In the genomic region with DNA sequence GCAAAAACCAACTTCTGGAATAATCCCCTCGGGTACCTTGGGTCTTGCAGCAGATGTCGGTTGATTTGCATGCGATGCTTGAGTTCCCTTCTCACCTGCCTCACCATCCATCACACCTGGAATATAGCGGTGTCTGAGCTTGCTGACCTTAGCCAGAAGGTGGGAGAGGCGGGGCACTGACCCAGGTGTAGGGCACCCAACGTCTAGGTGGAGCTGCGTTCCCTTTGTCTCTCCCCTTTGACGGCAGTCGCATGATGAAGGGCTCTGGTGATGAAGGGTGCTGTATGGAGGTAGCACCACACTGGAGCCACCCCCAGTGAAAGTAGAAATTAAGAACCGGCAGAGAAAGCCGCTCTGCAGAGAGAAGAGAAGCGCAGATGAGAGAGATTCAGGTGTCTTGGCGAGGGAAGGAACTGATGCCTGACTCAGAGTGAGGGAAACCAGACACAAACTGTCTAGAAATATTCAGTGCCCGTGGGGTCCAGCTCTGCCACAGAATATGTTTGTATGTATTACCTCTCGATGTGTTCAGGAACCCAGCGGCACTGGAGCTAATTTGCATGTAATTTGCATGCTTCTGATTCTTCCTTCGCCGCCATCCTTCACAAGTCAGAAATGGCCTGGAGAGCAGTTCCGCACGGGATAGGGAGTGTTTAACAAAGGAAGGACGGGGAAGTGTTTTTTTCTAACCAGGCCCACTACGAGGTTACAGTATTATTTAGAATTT, we compare ENCODE assay signal across 36 cellular contexts. TPM values are rescaled to one million over a fixed set of nuclear protein-coding genes. Genes with fewer than 3 reads are reported as not detected.
DNase-seq lines count a peak whose midpoint lies in the region; ATAC-seq and TF ChIP-seq lines count a peak whose summit lies in the region.
"Had no signal": no experiment of that assay in that cellular context is flagged by ENCODE, and none has a peak within 500 bp of the region (broad histone marks: within the 10 kb centered on the region; RNA-seq: fewer than 3 reads in every experiment).

No MANE protein-coding gene starts in this region.

- no peaks in the 10 kb centered on the region for H3K79me2 ChIP-seq in smooth muscle cell (ENCODE audit: low read depth)
- H3K79me2 ChIP-seq in PC-3 (ENCODE audit: low read length): no peaks in the 10 kb centered on the region

- POLR2A ChIA-PET in PC-3 (lab: Charles Lee; ENCODE audit: unreplicated experiment): no interaction called here

- no peaks in the 10 kb centered on the region for H3K9me3 Mint-ChIP-seq in chondrocyte (ENCODE audit: low read depth)
- H3K9me3 Mint-ChIP-seq: activated CD4-positive, alpha-beta memory T cell treated with anti-CD3 and anti-CD28 coated beads, Interleukin-2, amount 10 ng/mL, durations not matched to agents 7 days and 5 days; activated naive CD4-positive, alpha-beta T cell treated with anti-CD3 and anti-CD28 coated beads, Interleukin-2, amount 10 ng/mL, durations not matched to agents 7 days and 5 days; activated T-helper 17 cell treated with anti-CD3 and anti-CD28 coated beads, Interleukin-2, amount 50 U/mL, for 72 hours; HFFc6; naive thymus-derived CD4-positive, alpha-beta T cell had no signal

- H3K4me3 ChIP-seq in right atrium auricular region (no peak overlapping the region), heart right ventricle (no peak overlapping the region), smooth muscle cell (no peak overlapping the region), PC-3 (ENCODE audit: low read length) (no peak overlapping the region)
- H3K4me3 ChIP-seq: esophagus muscularis mucosa, GM23248, heart left ventricle, SK-N-MC, suprapubic skin, upper lobe of left lung had no signal

- no peaks in the 10 kb centered on the region for H3K27me3 ChIP-seq in right atrium auricular region
- H3K27me3 ChIP-seq in heart right ventricle: no peaks in the 10 kb centered on the region
- H3K27me3 ChIP-seq in smooth muscle cell (ENCODE audit: low read depth): no peaks in the 10 kb centered on the region
- no peaks in the 10 kb centered on the region for H3K27me3 ChIP-seq in PC-3 (ENCODE audit: low read length)
- H3K27me3 ChIP-seq: esophagus muscularis mucosa, heart left ventricle, suprapubic skin, upper lobe of left lung had no signal

- H3K27ac ChIP-seq in right atrium auricular region (no peak overlapping the region), heart right ventricle (no peak overlapping the region), smooth muscle cell (ENCODE audit: low read depth) (no peak overlapping the region), PC-3 (ENCODE audit: low read length) (no peak overlapping the region)
- H3K27ac ChIP-seq: esophagus muscularis mucosa, GM23248, heart left ventricle, SK-N-MC, suprapubic skin, upper lobe of left lung had no signal

- H3K4me2 ChIP-seq in smooth muscle cell (no peak overlapping the region), PC-3 (ENCODE audit: low read length) (no peak overlapping the region)

- H3K9me2 ChIP-seq in PC-3 (replicated peaks; ENCODE audit: low read length): no peaks in the 10 kb centered on the region

- H3F3A ChIP-seq in smooth muscle cell (ENCODE audit: low read depth): no peaks in the 10 kb centered on the region
- no peaks in the 10 kb centered on the region for H3F3A ChIP-seq in PC-3 (ENCODE audit: low read length, unreplicated experiment)

- H3K4me1 ChIP-seq in right atrium auricular region (no peaks in the 10 kb centered on the region), heart right ventricle (peaks cover 0 to 14% (median 0%) of the 10 kb centered on the region in 9 donors), smooth muscle cell (ENCODE audit: low read depth) (no peaks in the 10 kb centered on the region), PC-3 (ENCODE audit: insufficient read depth, low read length) (peaks cover 9% of the 10 kb centered on the region)
- H3K4me1 ChIP-seq: esophagus muscularis mucosa, upper lobe of left lung had no signal

- H3K27me3 Mint-ChIP-seq in chondrocyte (ENCODE audit: low read depth): peaks cover 3% of the 10 kb centered on the region
- H3K27me3 Mint-ChIP-seq: activated T-helper 17 cell treated with anti-CD3 and anti-CD28 coated beads, Interleukin-2, amount 50 U/mL, for 72 hours had no signal

- no peak for TF ChIP-seq CTCF in right atrium auricular region (IDR thresholded peaks at IDR 0.05)
- no peak for TF ChIP-seq CTCF in heart right ventricle (IDR thresholded peaks at IDR 0.05)
- TF ChIP-seq CTCF in smooth muscle cell (IDR thresholded peaks at IDR 0.05; ENCODE audit: borderline replicate concordance, insufficient read depth, poor library complexity, severe bottlenecking): no peak
- TF ChIP-seq CTCF in PC-3 (conservative IDR thresholded peaks at IDR 0.05; ENCODE audit: low read depth, low read length): no peak
- TF ChIP-seq CTCF in chondrocyte (IDR thresholded peaks at IDR 0.05): no peak

- ATAC-seq in heart right ventricle: no peak
- no peak for ATAC-seq in PC-3
- ATAC-seq: heart left ventricle; left ventricle myocardium superior; naive thymus-derived CD4-positive, alpha-beta T cell; T-helper 17 cell had no signal

- H3K9me3 ChIP-seq in right atrium auricular region (no peaks in the 10 kb centered on the region), heart right ventricle (no peaks in the 10 kb centered on the region), smooth muscle cell (replicated peaks; ENCODE audit: low read depth) (no peaks in the 10 kb centered on the region), PC-3 (ENCODE audit: low read length) (no peaks in the 10 kb centered on the region)
- H3K9me3 ChIP-seq: esophagus muscularis mucosa, suprapubic skin, upper lobe of left lung had no signal

- no peaks in the 10 kb centered on the region for H3K36me3 Mint-ChIP-seq in chondrocyte (ENCODE audit: low read depth)
- H3K36me3 Mint-ChIP-seq: activated naive CD4-positive, alpha-beta T cell treated with anti-CD3 and anti-CD28 coated beads, Interleukin-2, amount 10 ng/mL, durations not matched to agents 7 days and 5 days; brain; CD4-positive, CD25-positive, alpha-beta regulatory T cell; naive thymus-derived CD4-positive, alpha-beta T cell had no signal

- BruUV-seq in PC-3 (replicated peaks; lab: Mats Ljungman, UMichigan): no TSS peak

- no peaks in the 10 kb centered on the region for H3K36me3 ChIP-seq in right atrium auricular region
- H3K36me3 ChIP-seq in heart right ventricle: no peaks in the 10 kb centered on the region
- H3K36me3 ChIP-seq in smooth muscle cell (ENCODE audit: low read depth): no peaks in the 10 kb centered on the region
- H3K36me3 ChIP-seq in PC-3 (ENCODE audit: low read depth, low read length): no peaks in the 10 kb centered on the region
- H3K36me3 ChIP-seq: esophagus muscularis mucosa, heart left ventricle, suprapubic skin, upper lobe of left lung had no signal

- WGBS in heart right ventricle, 2 donors: 89% methylated on average over 22 of the region's 22 CpGs
- WGBS in smooth muscle cell (ENCODE audit: low lambda C conversion rate): 91% methylated on average over 22 of the region's 22 CpGs

- no peak overlapping the region for H3K27ac Mint-ChIP-seq in chondrocyte (ENCODE audit: unreplicated experiment)
- H3K27ac Mint-ChIP-seq: brain, HFFc6, progenitor cell of endocrine pancreas, T-helper 17 cell had no signal

- DNase-seq in right atrium auricular region (ENCODE audit: low spot score) (peak; percentile 53), heart right ventricle (no peak), NCI-H1048 (lab: John Stamatoyannopoulos, UW) (peak; percentile 37), islet precursor cell (peak; percentile 22), smooth muscle cell (lab: John Stamatoyannopoulos, UW; ENCODE audit: unreplicated experiment) (no peak), midbrain (lab: John Stamatoyannopoulos, UW) (no peak), PC-3 (no peak), chondrocyte (ENCODE audit: low spot score) (no peak)
- DNase-seq: activated CD4-positive, alpha-beta memory T cell treated with anti-CD3 and anti-CD28 coated beads, Interleukin-2, amount 10 ng/mL, durations not matched to agents 7 days and 5 days; activated CD4-positive, alpha-beta T cell treated with anti-CD3 and anti-CD28 coated beads for 1 hour; activated naive CD4-positive, alpha-beta T cell treated with anti-CD3 and anti-CD28 coated beads, Interleukin-2, amount 10 ng/mL, durations not matched to agents 7 days and 5 days; Calu3; CD4-positive, CD25-positive, alpha-beta regulatory T cell; dermis blood vessel endothelial cell; DMS79; foreskin fibroblast; GM23248; heart left ventricle; HFFc6; kidney; left ventricle myocardium superior; MV-4-11; naive thymus-derived CD4-positive, alpha-beta T cell; NCI-H146; NCI-H2107; NCI-H446 treated with DMSO at 0.1 percent for 48 hours; OCI-M1; stimulated activated CD4-positive, alpha-beta T cell treated with anti-CD3 and anti-CD28 coated beads, Interleukin-4, amount 100 ng/mL, for 24 hours; T-helper 17 cell; upper lobe of left lung had no signal

- intact Hi-C loops in heart right ventricle (cut with DNase I) (no loop called here), PC-3 (cut with micrococcal nuclease) (no loop called here)

- peaks cover 6% of the 10 kb centered on the region for H3K4me1 Mint-ChIP-seq in chondrocyte (ENCODE audit: low read depth)

- H2AFZ ChIP-seq in smooth muscle cell (ENCODE audit: low read depth): no peak overlapping the region
- no peak overlapping the region for H2AFZ ChIP-seq in PC-3 (ENCODE audit: low read length)
- H2AFZ ChIP-seq: GM23248 had no signal

- H3K9ac ChIP-seq in smooth muscle cell (ENCODE audit: low read depth) (no peak overlapping the region), PC-3 (ENCODE audit: low read length) (no peak overlapping the region)
- H3K9ac ChIP-seq: GM23248 had no signal

- H4K20me1 ChIP-seq in smooth muscle cell (ENCODE audit: low read depth) (no peaks in the 10 kb centered on the region), PC-3 (ENCODE audit: low read length) (no peaks in the 10 kb centered on the region)

- H3K4me3 Mint-ChIP-seq in chondrocyte (ENCODE audit: unreplicated experiment): no peak overlapping the region
- H3K4me3 Mint-ChIP-seq: activated CD4-positive, alpha-beta memory T cell treated with anti-CD3 and anti-CD28 coated beads, Interleukin-2, amount 10 ng/mL, durations not matched to agents 7 days and 5 days; activated naive CD4-positive, alpha-beta T cell treated with anti-CD3 and anti-CD28 coated beads, Interleukin-2, amount 10 ng/mL, durations not matched to agents 7 days and 5 days; activated T-helper 17 cell treated with anti-CD3 and anti-CD28 coated beads, Interleukin-2, amount 50 U/mL, for 72 hours; brain; CD4-positive, CD25-positive, alpha-beta regulatory T cell; HFFc6; naive thymus-derived CD4-positive, alpha-beta T cell; T-helper 17 cell had no signal

- CTCF ChIA-PET in PC-3 (lab: Charles Lee): no interaction called here

RNA-seq across cellular contexts. Expression of a gene that starts 19.4 kb away (rescaled TPM):
- total RNA-seq in right atrium auricular region (10 to 100 TPM; 15.4 to 15.8 TPM), heart right ventricle (10 to 100 TPM; 18.4 to 70.8 (median 52.6) TPM), smooth muscle cell (4.5 and 5.1 TPM in 2 replicates), PC-3 (2014; rRNA removed) (34.2 and 47.4 TPM in 2 replicates), chondrocyte (8.3 to 15.9 TPM (median 14.0 TPM) in 3 replicates)
- polyA plus RNA-seq in heart right ventricle (10 to 100 TPM in 1 of 2 donors, 1 to 10 TPM in 1; 3.0 to 11.5 TPM), smooth muscle cell (1.4 and 6.3 TPM in 2 replicates)

Comparison
In these comparisons a context has a peak if more than half of its experiments do, and no peak if none do; other contexts are left out.
1. DNase-seq: peak in right atrium auricular region (single experiment), NCI-H1048 (single experiment) and islet precursor cell (single experiment); none in heart right ventricle (0 of 2), smooth muscle cell (single experiment), midbrain (single experiment), PC-3 (single experiment) and chondrocyte (single experiment).